In the genomic region with DNA sequence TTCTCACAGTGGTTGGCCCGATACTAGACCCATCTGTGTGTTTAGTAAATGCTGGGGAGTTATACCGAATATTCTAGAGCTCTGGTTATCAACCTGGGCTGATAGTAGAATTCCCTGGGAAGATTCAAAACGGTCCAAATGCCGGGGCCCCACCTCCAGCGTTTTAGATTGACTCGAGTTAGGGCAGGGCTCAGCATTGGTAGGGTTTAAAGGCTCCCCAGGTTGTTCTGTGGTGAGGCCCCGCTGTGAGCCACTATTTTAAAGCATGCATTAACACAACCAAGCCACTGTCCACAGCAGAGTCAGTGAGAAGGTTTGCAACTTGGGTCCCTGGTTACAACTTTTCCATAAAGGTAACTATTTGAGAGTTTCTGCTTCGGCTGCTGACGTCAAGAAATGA, we compare ENCODE assay signal across 1 cellular context.
TF ChIP-seq lines count a peak whose summit lies in the region.

No MANE protein-coding gene starts in this region.

TF ChIP-seq in H1, 55 proteins besides CTCF, POLR2A, EP300 and RAD21:
- TF ChIP-seq, protein P1, sequence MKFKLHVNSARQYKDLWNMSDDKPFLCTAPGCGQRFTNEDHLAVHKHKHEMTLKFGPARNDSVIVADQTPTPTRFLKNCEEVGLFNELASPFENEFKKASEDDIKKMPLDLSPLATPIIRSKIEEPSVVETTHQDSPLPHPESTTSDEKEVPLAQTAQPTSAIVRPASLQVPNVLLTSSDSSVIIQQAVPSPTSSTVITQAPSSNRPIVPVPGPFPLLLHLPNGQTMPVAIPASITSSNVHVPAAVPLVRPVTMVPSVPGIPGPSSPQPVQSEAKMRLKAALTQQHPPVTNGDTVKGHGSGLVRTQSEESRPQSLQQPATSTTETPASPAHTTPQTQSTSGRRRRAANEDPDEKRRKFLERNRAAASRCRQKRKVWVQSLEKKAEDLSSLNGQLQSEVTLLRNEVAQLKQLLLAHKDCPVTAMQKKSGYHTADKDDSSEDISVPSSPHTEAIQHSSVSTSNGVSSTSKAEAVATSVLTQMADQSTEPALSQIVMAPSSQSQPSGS (IDR thresholded peaks at IDR 0.05; ENCODE audit: low read length), result no peak
- peak; percentile 19; the same call in 1 of the 2 replicates for TF ChIP-seq EGR1 (IDR thresholded peaks at IDR 0.05; ENCODE audit: borderline replicate concordance, low read depth, low read length)
